ENCODE assay signal across 14 cellular contexts in the genomic region with DNA sequence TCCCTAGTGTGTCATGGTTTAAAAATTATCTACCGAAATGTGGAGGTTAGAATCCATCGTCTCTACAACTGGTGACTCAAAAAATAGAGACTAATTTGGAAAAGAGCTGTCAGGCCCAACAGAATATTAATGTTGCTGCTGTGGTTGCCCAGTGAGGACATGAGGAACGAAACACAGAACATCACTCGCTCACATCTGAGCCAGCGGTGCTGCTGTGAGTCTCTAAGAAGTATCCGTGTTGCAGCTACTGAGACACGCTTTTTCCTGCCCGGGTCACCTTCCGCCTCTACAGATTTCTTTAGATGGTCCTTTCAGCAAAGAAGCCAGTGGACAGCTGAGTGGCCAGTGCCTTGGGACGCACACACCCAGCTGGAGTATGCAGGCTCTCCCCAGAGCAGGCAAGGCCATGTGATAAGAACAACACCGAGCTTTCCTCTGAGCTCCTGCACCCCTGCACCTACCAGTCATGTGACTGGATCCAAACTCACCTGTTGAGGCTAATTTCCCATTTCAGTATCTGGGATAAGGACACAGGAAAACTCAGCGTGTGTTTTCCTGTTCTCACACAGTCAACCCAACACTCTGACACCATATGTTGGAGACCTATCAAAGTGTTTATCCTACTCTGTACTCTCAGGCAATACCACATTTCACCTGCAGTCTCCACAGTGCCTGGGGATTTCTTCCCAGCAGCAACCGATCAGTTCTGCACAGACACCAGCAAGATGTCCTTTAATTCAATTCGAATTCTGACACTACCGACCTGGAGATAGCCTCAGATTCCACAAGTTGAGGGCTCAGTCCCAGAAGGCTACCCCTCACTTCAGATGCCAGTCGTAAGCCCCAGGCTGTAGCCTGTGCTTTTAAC.
DNase-seq lines count a peak whose midpoint lies in the region; ATAC-seq and TF ChIP-seq lines count a peak whose summit lies in the region.
"Had no signal": no experiment of that assay in that cellular context is flagged by ENCODE, and none has a peak within 500 bp of the region (broad histone marks: within the 10 kb centered on the region; RNA-seq: fewer than 3 reads in every experiment).

No MANE protein-coding gene starts in this region.

- intact Hi-C loops in thyroid gland (cut with DNase I) = no loop called here

- 93 to 95% methylated on average over 16 of the region's 16 CpGs for WGBS in endodermal cell (ENCODE audit: insufficient coverage in 1 of 2, insufficient read length in 1 of 2), 2 experiments
- WGBS in thyroid gland, 2 donors = 89% methylated on average over 15 to 16 of the region's 16 CpGs

- no peaks in the 10 kb centered on the region for H3K9me3 Mint-ChIP-seq in endodermal cell
- H3K9me3 Mint-ChIP-seq: CD8-positive, alpha-beta T cell; IgD-negative memory B cell had no signal

- no peak overlapping the region for H3K27ac ChIP-seq in endodermal cell (ENCODE audit: low read depth, low read length)
- peak overlapping the region; percentile 84 for H3K27ac ChIP-seq in rectal smooth muscle tissue (ENCODE audit: low read depth, low read length)
- H3K27ac ChIP-seq in thyroid gland = no peak overlapping the region
- H3K27ac ChIP-seq: PC-9 had no signal

- H3K4me3 ChIP-seq in endodermal cell (ENCODE audit: low read length) (no peak overlapping the region), rectal smooth muscle tissue (ENCODE audit: low read length) (no peak overlapping the region), thyroid gland (replicated peaks in 1 of 3) (no peak overlapping the region)
- H3K4me3 ChIP-seq: PC-9 had no signal

- H3K27ac Mint-ChIP-seq in endodermal cell = no peak overlapping the region
- H3K27ac Mint-ChIP-seq: CD8-positive, alpha-beta T cell; IgD-negative memory B cell had no signal

- no peaks in the 10 kb centered on the region for H3K36me3 Mint-ChIP-seq in endodermal cell (ENCODE audit: low read depth)
- H3K36me3 Mint-ChIP-seq: CD8-positive, alpha-beta T cell had no signal

- H3K27me3 ChIP-seq in endodermal cell (ENCODE audit: control insufficient read depth, insufficient read depth, low read length, poor library complexity, severe bottlenecking) = no peaks in the 10 kb centered on the region
- no peaks in the 10 kb centered on the region for H3K27me3 ChIP-seq in rectal smooth muscle tissue (ENCODE audit: control insufficient read depth, insufficient read depth, low read length)
- H3K27me3 ChIP-seq in thyroid gland = no peaks in the 10 kb centered on the region
- H3K27me3 ChIP-seq: BE2C had no signal

- H3K4me1 ChIP-seq in endodermal cell (ENCODE audit: control insufficient read depth, insufficient read depth, low read length) = peaks cover 2% of the 10 kb centered on the region
- H3K4me1 ChIP-seq in rectal smooth muscle tissue (ENCODE audit: control insufficient read depth, insufficient read depth, low read length) = peaks cover 2% of the 10 kb centered on the region
- no peaks in the 10 kb centered on the region for H3K4me1 ChIP-seq in thyroid gland

- peaks cover 10% of the 10 kb centered on the region for H3K4me1 Mint-ChIP-seq in endodermal cell

- no peak for ATAC-seq in GM21825 (IDR thresholded peaks at IDR 0.05; ENCODE audit: unreplicated experiment)
- ATAC-seq: CD8-positive, alpha-beta T cell had no signal

- TF ChIP-seq CTCF in GM12873 (IDR thresholded peaks at IDR 0.05; ENCODE audit: insufficient read depth, low read depth, low read length, missing control alignments) (peak; percentile 23), endodermal cell (conservative IDR thresholded peaks at IDR 0.05) (peak; percentile 50), thyroid gland (IDR thresholded peaks at IDR 0.05) (no peak)

- no peak for TF ChIP-seq POLR2A in thyroid gland (IDR thresholded peaks at IDR 0.05)

- peak; percentile 53 for DNase-seq in HuH-7 (ENCODE audit: low spot score)
- DNase-seq in endodermal cell = no peak
- DNase-seq in Kasumi-1 (lab: John Stamatoyannopoulos, UW) = no peak
- no peak for DNase-seq in thyroid gland
- DNase-seq: BE2C; CD8-positive, alpha-beta T cell; NCI-H146; NCI-H774; PC-9; T-helper 1 cell had no signal

- no peaks in the 10 kb centered on the region for H3K27me3 Mint-ChIP-seq in endodermal cell (ENCODE audit: insufficient read depth)
- H3K27me3 Mint-ChIP-seq: IgD-negative memory B cell had no signal

- no peak overlapping the region for H3K9ac ChIP-seq in endodermal cell (ENCODE audit: extremely low read depth, low read length, poor library complexity, severe bottlenecking)
- H3K9ac ChIP-seq in rectal smooth muscle tissue (ENCODE audit: low read length) = no peak overlapping the region

- no peaks in the 10 kb centered on the region for H3K36me3 ChIP-seq in endodermal cell (ENCODE audit: control insufficient read depth, insufficient read depth, low read length)
- no peaks in the 10 kb centered on the region for H3K36me3 ChIP-seq in rectal smooth muscle tissue (ENCODE audit: control insufficient read depth, insufficient read depth, low read length)
- H3K36me3 ChIP-seq in thyroid gland = no peaks in the 10 kb centered on the region
- H3K36me3 ChIP-seq: BE2C had no signal

- H3K9me3 ChIP-seq in endodermal cell (ENCODE audit: control insufficient read depth, low read length) (no peaks in the 10 kb centered on the region), thyroid gland (no peaks in the 10 kb centered on the region)
- H3K9me3 ChIP-seq: BE2C had no signal

- H3K4me3 Mint-ChIP-seq in endodermal cell = no peak overlapping the region
- H3K4me3 Mint-ChIP-seq: CD8-positive, alpha-beta T cell; IgD-negative memory B cell had no signal

Comparison
In these comparisons a context has a peak if more than half of its experiments do, and no peak if none do; other contexts are left out.
1. CTCF ChIP-seq: peak in GM12873 (single experiment) and endodermal cell (single experiment); none in thyroid gland (0 of 6).